In genomic region chr18:21110667-21111350, GRCh38 we compare ENCODE assay signal across 8 cellular contexts. TPM values are rescaled to one million over a fixed set of nuclear protein-coding genes. Genes with fewer than 3 reads are reported as not detected.
A peak's percentile ranks its signal among the peaks of the same experiment; 100 is the strongest.
DNase-seq lines count a peak whose midpoint lies in the region; ATAC-seq and TF ChIP-seq lines count a peak whose summit lies in the region.

No MANE protein-coding gene starts in this region.

- no peak for TF ChIP-seq CTCF in WERI-Rb-1 (IDR thresholded peaks at IDR 0.05; ENCODE audit: low read depth, low read length)
- no peak for TF ChIP-seq CTCF in breast epithelium (IDR thresholded peaks at IDR 0.05)

- H3K9me3 ChIP-seq in Karpas-422 (ENCODE audit: low read length) (no peaks in the 10 kb centered on the region), WERI-Rb-1 (ENCODE audit: severe bottlenecking) (no peaks in the 10 kb centered on the region), breast epithelium (no peaks in the 10 kb centered on the region)

- peaks cover 44% of the 10 kb centered on the region for H4K20me1 ChIP-seq in Karpas-422 (ENCODE audit: insufficient read depth, low read depth, low read length)

- DNase-seq in G401 (ENCODE audit: low spot score) (peak; percentile 47), Karpas-422 (peak; percentile 88), WERI-Rb-1 (peak; percentile 21), breast epithelium (ENCODE audit: low spot score in 2 of 2) (no peak), islet precursor cell (peak; percentile 70), T1000 (lab: John Stamatoyannopoulos, UW) (no peak)
- DNase-seq in stimulated activated CD4-positive, alpha-beta T cell treated with anti-CD3 and anti-CD28 coated beads, Interleukin-15, amount 100 ng/mL, for 48 hours (ENCODE audit: low read depth in 2 of 2): peak; percentile 20 to 38

- peak overlapping the region; percentile 98 for H3K9ac ChIP-seq in Karpas-422 (ENCODE audit: low read length)

- intact Hi-C loops in breast epithelium (cut with DNase I; ENCODE audit: low total_unique reads): no loop called here

- H2AFZ ChIP-seq in Karpas-422 (ENCODE audit: low read length): peak overlapping the region; percentile 76

- H3K36me3 ChIP-seq in Karpas-422 (ENCODE audit: insufficient read depth, low read length) (peaks cover 4% of the 10 kb centered on the region; the same call in 1 of the 2 replicates), WERI-Rb-1 (peaks cover 3% of the 10 kb centered on the region; the same call in 1 of the 2 replicates), breast epithelium (no peaks in the 10 kb centered on the region)

- no peak for TF ChIP-seq POLR2A in breast epithelium (IDR thresholded peaks at IDR 0.05)

- in situ Hi-C loops in G401 (cut with HindIII; ENCODE audit: low sequenced_read_pairs): no loop called here

- H3K4me2 ChIP-seq in Karpas-422 (ENCODE audit: low read depth, low read length, poor library complexity, severe bottlenecking): peak overlapping the region; percentile 81

- peaks cover 49% of the 10 kb centered on the region for H3K4me1 ChIP-seq in Karpas-422 (ENCODE audit: low read length)
- H3K4me1 ChIP-seq in breast epithelium: peaks cover 0 to 8% of the 10 kb centered on the region in 2 donors

- peaks cover 57% of the 10 kb centered on the region for H3K79me2 ChIP-seq in Karpas-422 (ENCODE audit: low read length)

- peak overlapping the region; percentile 76 for H3K4me3 ChIP-seq in Karpas-422 (ENCODE audit: low read length)
- H3K4me3 ChIP-seq in WERI-Rb-1 (ENCODE audit: low read depth, low read length): peak overlapping the region; percentile 99
- H3K4me3 ChIP-seq in breast epithelium: peak overlapping the region; percentile 88 to 98 (median 90)

- H3K27ac ChIP-seq in Karpas-422 (ENCODE audit: low read length) (peak overlapping the region; percentile 74), WERI-Rb-1 (peak overlapping the region; percentile 89), breast epithelium (peak overlapping the region; percentile 94 to 97)

- peak; percentile 27 for ATAC-seq in GM21723 (IDR thresholded peaks at IDR 0.05; ENCODE audit: unreplicated experiment)

- no peaks in the 10 kb centered on the region for H3K9me2 ChIP-seq in Karpas-422 (replicated peaks; ENCODE audit: insufficient read depth, low read length)

- H3K27me3 ChIP-seq in Karpas-422 (ENCODE audit: low read length) (no peaks in the 10 kb centered on the region), WERI-Rb-1 (ENCODE audit: insufficient read depth, low read depth, severe bottlenecking) (no peaks in the 10 kb centered on the region), breast epithelium (no peaks in the 10 kb centered on the region)

RNA-seq across cellular contexts. Expression of gene ROCK1, which starts 0.8 kb away (rescaled TPM):
- 10.8 and 20.0 TPM in 2 replicates for total RNA-seq in G401 (2014; rRNA removed; shearing (Covaris generic))
- 41.2 and 47.0 TPM in 2 replicates for total RNA-seq in Karpas-422 (2014; rRNA removed; shearing (Covaris generic); ENCODE audit: low replicate concordance)
- total RNA-seq in breast epithelium: 10 to 100 TPM; 79.3 to 99.2 (median 86.6) TPM

Comparison
In these comparisons a context has a peak if more than half of its experiments do, and no peak if none do; other contexts are left out.
1. DNase-seq: peak in G401 (single experiment), Karpas-422 (single experiment), WERI-Rb-1 (single experiment), islet precursor cell (single experiment) and stimulated activated CD4-positive, alpha-beta T cell treated with anti-CD3 and anti-CD28 coated beads, Interleukin-15, amount 100 ng/mL, for 48 hours (2 of 2); none in breast epithelium (0 of 2) and T1000 (single experiment).
2. Peak in every context shown above with its lines, with median percentiles within 50 percentile points of each other: H3K27ac ChIP-seq and H3K4me3 ChIP-seq.